ENCODE assay signal across 25 cellular contexts in genomic region chr19:20124879-20125278, GRCh38. TPM values are rescaled to one million over a fixed set of nuclear protein-coding genes. Genes with fewer than 3 reads are reported as not detected.
A peak's percentile ranks its signal among the peaks of the same experiment; 100 is the strongest.
DNase-seq lines count a peak whose midpoint lies in the region; ATAC-seq and TF ChIP-seq lines count a peak whose summit lies in the region.
"Had no signal": no experiment of that assay in that cellular context is flagged by ENCODE, and none has a peak within 500 bp of the region (broad histone marks: within the 10 kb centered on the region; RNA-seq: fewer than 3 reads in every experiment).

No MANE protein-coding gene starts in this region.

- H3K36me3 Mint-ChIP-seq in endodermal cell (ENCODE audit: low read depth): peaks cover 86% of the 10 kb centered on the region

- peaks cover 44% of the 10 kb centered on the region for H3K9me3 Mint-ChIP-seq in endodermal cell

- ATAC-seq in right lobe of liver (no peak), GM18870 (IDR thresholded peaks at IDR 0.05; ENCODE audit: unreplicated experiment) (no peak), GM18858 (IDR thresholded peaks at IDR 0.05; ENCODE audit: unreplicated experiment) (no peak), GM21367 (IDR thresholded peaks at IDR 0.05; ENCODE audit: unreplicated experiment) (no peak)
- ATAC-seq: GM12878 had no signal

- no peaks in the 10 kb centered on the region for H3K36me3 ChIP-seq in liver (ENCODE audit: control insufficient read depth in 4 of 4, insufficient read depth in 3 of 4, low read depth in 1 of 4, low read length in 3 of 4)
- H3K36me3 ChIP-seq in right lobe of liver: no peaks in the 10 kb centered on the region
- H3K36me3 ChIP-seq in BLaER1 treated with 17β-estradiol and CSF1 and Interleukin-3, amounts not matched to agents 10 nM and 100 nM: peaks cover 88 to 100% (median 95%) of the 10 kb centered on the region in 11 experiments
- H3K36me3 ChIP-seq in endodermal cell (ENCODE audit: control insufficient read depth, insufficient read depth, low read length): peaks cover 99% of the 10 kb centered on the region

- H3K4me1 Mint-ChIP-seq in endodermal cell: no peaks in the 10 kb centered on the region
- H3K4me1 Mint-ChIP-seq: CD14-positive monocyte; CD4-positive, alpha-beta memory T cell; CD4-positive, CD25-positive, alpha-beta regulatory T cell; CD8-positive, alpha-beta memory T cell had no signal

- H3K27me3 ChIP-seq in liver (ENCODE audit: control insufficient read depth in 4 of 4, insufficient read depth in 4 of 4, low read length in 3 of 4) (no peaks in the 10 kb centered on the region), right lobe of liver (no peaks in the 10 kb centered on the region), endodermal cell (ENCODE audit: control insufficient read depth, insufficient read depth, low read length, poor library complexity, severe bottlenecking) (no peaks in the 10 kb centered on the region)
- H3K27me3 ChIP-seq in BLaER1 treated with 17β-estradiol and CSF1 and Interleukin-3, amounts not matched to agents 10 nM and 100 nM: no peaks in the 10 kb centered on the region
- H3K27me3 ChIP-seq: BE2C had no signal

- H3K4me3 Mint-ChIP-seq in endodermal cell: no peak overlapping the region
- H3K4me3 Mint-ChIP-seq: CD14-positive monocyte; CD4-positive, alpha-beta memory T cell; CD8-positive, alpha-beta memory T cell had no signal

- H3K4me1 ChIP-seq in liver (ENCODE audit: control insufficient read depth in 4 of 4, insufficient read depth in 4 of 4, low read length in 3 of 4): no peaks in the 10 kb centered on the region
- no peaks in the 10 kb centered on the region for H3K4me1 ChIP-seq in right lobe of liver
- H3K4me1 ChIP-seq in BLaER1 treated with 17β-estradiol and CSF1 and Interleukin-3, amounts not matched to agents 10 nM and 100 nM: no peaks in the 10 kb centered on the region
- no peaks in the 10 kb centered on the region for H3K4me1 ChIP-seq in endodermal cell (ENCODE audit: control insufficient read depth, insufficient read depth, low read length)
- H3K4me1 ChIP-seq: BE2C had no signal

- DNase-seq in right lobe of liver: no peak
- DNase-seq in endodermal cell: no peak
- DNase-seq: 8988T; ACHN; BE2C; C1 segment of cervical spinal cord; CD4-positive, alpha-beta memory T cell; CD4-positive, CD25-positive, alpha-beta regulatory T cell; CD8-positive, alpha-beta memory T cell; COR-L47; DMS 273 treated with DMSO at 0.1 percent for 48 hours; DMS153; DMS53; DMS79; DND-41; EL; GDM1 had no signal

- H3K27ac ChIP-seq in liver (ENCODE audit: low read depth in 1 of 2, low read length in 2 of 2) (no peak overlapping the region), right lobe of liver (no peak overlapping the region), endodermal cell (ENCODE audit: low read depth, low read length) (no peak overlapping the region)
- H3K27ac ChIP-seq in BLaER1 treated with 17β-estradiol and CSF1 and Interleukin-3, amounts not matched to agents 10 nM and 100 nM: no peak overlapping the region

- H4K20me1 ChIP-seq in BLaER1 treated with 17β-estradiol and CSF1 and Interleukin-3, amounts not matched to agents 10 nM and 100 nM: no peaks in the 10 kb centered on the region

- H3K27ac Mint-ChIP-seq in endodermal cell: no peak overlapping the region
- H3K27ac Mint-ChIP-seq: CD14-positive monocyte; CD4-positive, alpha-beta memory T cell; CD4-positive, CD25-positive, alpha-beta regulatory T cell; CD8-positive, alpha-beta memory T cell had no signal

- no peak overlapping the region for H3K4me2 ChIP-seq in BLaER1 treated with 17β-estradiol and CSF1 and Interleukin-3, amounts not matched to agents 10 nM and 100 nM

- H3K9me3 ChIP-seq in liver (ENCODE audit: control insufficient read depth in 4 of 4, low read length in 3 of 4) (peaks cover 20 to 65% (median 26%) of the 10 kb centered on the region in 4 donors), right lobe of liver (peaks cover 0 to 17% (median 5%) of the 10 kb centered on the region in 4 donors), endodermal cell (ENCODE audit: control insufficient read depth, low read length) (peaks cover 91% of the 10 kb centered on the region)
- peaks cover 98 to 100% (median 99%) of the 10 kb centered on the region in 11 experiments for H3K9me3 ChIP-seq in BLaER1 treated with 17β-estradiol and CSF1 and Interleukin-3, amounts not matched to agents 10 nM and 100 nM (replicated peaks in 1 of 11)

- H3K4me3 ChIP-seq in liver (ENCODE audit: low read depth in 1 of 3, low read length in 3 of 3) (peak overlapping the region in 2 of 3 donors; percentile 37 to 63), right lobe of liver (no peak overlapping the region), endodermal cell (ENCODE audit: low read length) (peak overlapping the region; percentile 21)
- H3K4me3 ChIP-seq in BLaER1 treated with 17β-estradiol and CSF1 and Interleukin-3, amounts not matched to agents 10 nM and 100 nM: peak overlapping the region in 6 of 10 experiments; percentile 7 to 39 (median 18); a peak in 3 of 20 replicates
- H3K4me3 ChIP-seq: GM12878 had no signal

- intact Hi-C loops in right lobe of liver (cut with DNase I): no loop called here

- no peak for TF ChIP-seq RAD21 in liver (IDR thresholded peaks at IDR 0.05)

- TF ChIP-seq CTCF in liver (IDR thresholded peaks at IDR 0.05; ENCODE audit: low read depth, low read length, missing input control) (no peak), right lobe of liver (IDR thresholded peaks at IDR 0.05) (no peak), endodermal cell (conservative IDR thresholded peaks at IDR 0.05) (no peak)

- H3K9ac ChIP-seq in liver (ENCODE audit: low read depth in 1 of 2, low read length in 2 of 2): no peak overlapping the region
- H3K9ac ChIP-seq in BLaER1 treated with 17β-estradiol and CSF1 and Interleukin-3, amounts not matched to agents 10 nM and 100 nM: no peak overlapping the region
- no peak overlapping the region for H3K9ac ChIP-seq in endodermal cell (ENCODE audit: extremely low read depth, low read length, poor library complexity, severe bottlenecking)

- TF ChIP-seq POLR2A in right lobe of liver (IDR thresholded peaks at IDR 0.05): no peak

- H3K27me3 Mint-ChIP-seq in endodermal cell (ENCODE audit: insufficient read depth): no peaks in the 10 kb centered on the region
- H3K27me3 Mint-ChIP-seq: CD4-positive, alpha-beta memory T cell; CD4-positive, CD25-positive, alpha-beta regulatory T cell; CD8-positive, alpha-beta memory T cell had no signal

- WGBS in liver: 96% methylated on average over 23 of the region's 23 CpGs
- 88% methylated on average over 19 of the region's 23 CpGs for WGBS in right lobe of liver (ENCODE audit: insufficient coverage, low coverage, low lambda C conversion rate, missing lambda C conversion rate)
- WGBS in endodermal cell (ENCODE audit: insufficient coverage in 1 of 2, insufficient read length in 1 of 2), 2 experiments: 97 to 98% methylated on average over 21 to 23 of the region's 23 CpGs

TF ChIP-seq in liver, 16 proteins besides CTCF, POLR2A, EP300 and RAD21:
- TF ChIP-seq SP1 (IDR thresholded peaks at IDR 0.05) (no peak), GABPA (IDR thresholded peaks at IDR 0.05 in 1 of 2, conservative IDR thresholded peaks at IDR 0.05 in 1 of 2) (no peak), YY1 (IDR thresholded peaks at IDR 0.05) (no peak), ATF3 (IDR thresholded peaks at IDR 0.05) (no peak), HNF4A (conservative IDR thresholded peaks at IDR 0.05) (no peak), HNF4G (IDR thresholded peaks at IDR 0.05) (no peak)

RNA-seq across cellular contexts. Expression of gene ZNF486, which starts 42.1 kb away (rescaled TPM):
- 1 to 10 TPM in 1 of 2 donors, under 1 TPM in 1; 0.75 to 2.8 TPM for total RNA-seq in liver
- under 1 TPM; 0.31 to 0.38 TPM for polyA plus RNA-seq in liver
- total RNA-seq in right lobe of liver: under 1 TPM; 0.18 to 0.51 (median 0.33) TPM
- 10 to 100 TPM; 20.4 to 27.6 TPM for total RNA-seq in endodermal cell
- polyA plus RNA-seq in endodermal cell (2013, experiment 1 of 2): 10.1 TPM
- 9.5 TPM for polyA plus RNA-seq in endodermal cell (2013, experiment 2 of 2)
- total RNA-seq: G401 had no signal

RNA-seq across cellular contexts. Expression of gene ZNF90, which starts 47.1 kb away (rescaled TPM):
- total RNA-seq in liver: 1 to 10 TPM in 1 of 2 donors, under 1 TPM in 1; 0.17 to 1.8 TPM
- polyA plus RNA-seq in liver: under 1 TPM; 0.13 to 0.17 TPM
- total RNA-seq in right lobe of liver: under 1 TPM; 0.18 to 0.54 (median 0.24) TPM
- 100 to 1,000 TPM; 113 to 174 TPM for total RNA-seq in endodermal cell
- 26.0 TPM for polyA plus RNA-seq in endodermal cell (2013, experiment 1 of 2)
- polyA plus RNA-seq in endodermal cell (2013, experiment 2 of 2): 26.6 TPM
- total RNA-seq: G401 had no signal
- polyA plus RNA-seq: CD14-positive monocyte had no signal

Comparison
In these comparisons a context has a peak if more than half of its experiments do, and no peak if none do; other contexts are left out.
1. H3K4me3 ChIP-seq: peak in liver (2 of 3), BLaER1 treated with 17β-estradiol and CSF1 and Interleukin-3, amounts not matched to agents 10 nM and 100 nM (6 of 10) and endodermal cell (single experiment); none in right lobe of liver (0 of 3).
2. RNA of gene ZNF486, which starts 42.1 kb away (total RNA-seq): 20.4 to 27.6 TPM in endodermal cell; 0.75 to 2.8 TPM in liver and 0.18 to 0.51 TPM in right lobe of liver; every median in the first group is over 4 times any median in the second.
3. RNA of gene ZNF90, which starts 47.1 kb away (total RNA-seq): 113 to 174 TPM in endodermal cell; 0.17 to 1.8 TPM in liver and 0.18 to 0.54 TPM in right lobe of liver; every median in the first group is over 10 times any median in the second.